ENCODE assay signal across 11 cellular contexts in the genomic region with DNA sequence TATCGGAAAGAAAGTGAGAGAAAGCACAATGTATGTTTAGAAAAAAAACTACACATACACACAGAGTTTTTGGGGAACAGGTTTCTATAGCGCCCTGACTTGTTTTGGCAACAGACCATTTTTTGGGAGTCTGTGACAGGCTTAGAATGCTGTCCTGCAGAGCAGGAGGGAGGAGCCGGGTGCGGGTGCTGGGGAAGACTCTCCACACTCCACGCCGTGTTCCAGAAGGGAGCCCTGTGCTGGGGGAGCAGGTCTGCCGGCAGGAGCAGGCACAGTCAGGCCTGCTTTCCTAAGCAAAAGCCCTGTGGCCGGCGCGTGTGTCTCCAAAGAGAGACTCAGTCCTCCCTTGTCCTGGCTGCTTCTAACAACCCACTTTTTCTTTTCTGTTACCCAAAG. TPM values are rescaled to one million over a fixed set of nuclear protein-coding genes. Genes with fewer than 3 reads are reported as not detected.
DNase-seq lines count a peak whose midpoint lies in the region; ATAC-seq and TF ChIP-seq lines count a peak whose summit lies in the region.
"Had no signal": no experiment of that assay in that cellular context is flagged by ENCODE, and none has a peak within 500 bp of the region (broad histone marks: within the 10 kb centered on the region; RNA-seq: fewer than 3 reads in every experiment).

No MANE protein-coding gene starts in this region.

- peak overlapping the region; percentile 87 for H3K27ac ChIP-seq in ACC112 (ENCODE audit: low read depth, low read length)
- peak overlapping the region in 3 of 4 donors; percentile 37 to 68 (median 48) for H3K27ac ChIP-seq in body of pancreas

- peak overlapping the region; percentile 43 for H3K27ac Mint-ChIP-seq in progenitor cell of endocrine pancreas
- H3K27ac Mint-ChIP-seq: IgD-negative memory B cell, T-cell had no signal

- H3K4me1 ChIP-seq in ACC112 (ENCODE audit: control insufficient read depth, insufficient read depth, low read length, unreplicated experiment) (peaks cover 48% of the 10 kb centered on the region), body of pancreas (peaks cover 57% of the 10 kb centered on the region)

- H3K4me1 Mint-ChIP-seq in progenitor cell of endocrine pancreas (ENCODE audit: low read depth) = peaks cover 27% of the 10 kb centered on the region

- H3K4me3 ChIP-seq in ACC112 (ENCODE audit: low read depth, low read length) = peak overlapping the region; percentile 70; the same call in 1 of the 2 replicates
- no peak overlapping the region for H3K4me3 ChIP-seq in body of pancreas
- H3K4me3 ChIP-seq in MG63 = no peak overlapping the region

- no peaks in the 10 kb centered on the region for H3K79me2 ChIP-seq in ACC112 (ENCODE audit: control insufficient read depth, insufficient read depth, low read length, unreplicated experiment)

- no peak overlapping the region for H3K4me3 Mint-ChIP-seq in progenitor cell of endocrine pancreas (ENCODE audit: low read depth)
- H3K4me3 Mint-ChIP-seq: IgD-negative memory B cell, T-cell had no signal

- no peaks in the 10 kb centered on the region for H3K36me3 Mint-ChIP-seq in progenitor cell of endocrine pancreas (ENCODE audit: insufficient read depth)
- H3K36me3 Mint-ChIP-seq: IgD-negative memory B cell, T-cell had no signal

- H2AFZ ChIP-seq in ACC112 (ENCODE audit: low read length, unreplicated experiment) = peak overlapping the region; percentile 91

- H3K9me3 Mint-ChIP-seq in progenitor cell of endocrine pancreas (ENCODE audit: low read depth) = no peaks in the 10 kb centered on the region
- H3K9me3 Mint-ChIP-seq: IgD-negative memory B cell, T-cell had no signal

- no peaks in the 10 kb centered on the region for H3K36me3 ChIP-seq in ACC112 (ENCODE audit: insufficient read depth, low read length)
- peaks cover 0 to 2% of the 10 kb centered on the region in 2 donors for H3K36me3 ChIP-seq in body of pancreas (replicated peaks in 1 of 2; ENCODE audit: insufficient read depth in 1 of 2, low read depth in 2 of 2)
- H3K36me3 ChIP-seq in MG63 = peaks cover 66% of the 10 kb centered on the region

- DNase-seq in body of pancreas (peak in 1 of 4 donors; percentile 24), left ventricle myocardium superior (peak; percentile 80), progenitor cell of endocrine pancreas (ENCODE audit: low spot score, unreplicated experiment) (no peak), epidermal melanocyte (ENCODE audit: insufficient read length, low spot score) (no peak), MG63 (no peak)
- DNase-seq: NCI-H226, T-cell had no signal

- TF ChIP-seq CTCF in body of pancreas (IDR thresholded peaks at IDR 0.05) (no peak), progenitor cell of endocrine pancreas (IDR thresholded peaks at IDR 0.05; ENCODE audit: unreplicated experiment) (no peak)

- intact Hi-C loops in body of pancreas (cut with DNase I) = no loop called here
- intact Hi-C loops in left ventricle myocardium superior (cut with micrococcal nuclease) = no loop called here

- H3K9me3 ChIP-seq in body of pancreas (no peaks in the 10 kb centered on the region), MG63 (no peaks in the 10 kb centered on the region)

- 80% methylated on average over 10 of the region's 10 CpGs for WGBS in body of pancreas, 2 donors

- peaks cover 15% of the 10 kb centered on the region for H3K27me3 Mint-ChIP-seq in progenitor cell of endocrine pancreas
- H3K27me3 Mint-ChIP-seq: T-cell had no signal

- H3K27me3 ChIP-seq in ACC112 (ENCODE audit: insufficient read depth, low read length) = no peaks in the 10 kb centered on the region
- H3K27me3 ChIP-seq in body of pancreas = no peaks in the 10 kb centered on the region
- H3K27me3 ChIP-seq in MG63 = no peaks in the 10 kb centered on the region

- no peak for TF ChIP-seq POLR2A in body of pancreas (IDR thresholded peaks at IDR 0.05)

- ATAC-seq in body of pancreas (no peak), left ventricle myocardium superior (peak; percentile 72), GM21390 (IDR thresholded peaks at IDR 0.05; ENCODE audit: unreplicated experiment) (no peak), HG03460 (IDR thresholded peaks at IDR 0.05; ENCODE audit: unreplicated experiment) (no peak)
- ATAC-seq: T-cell had no signal

RNA-seq across cellular contexts. Expression of a gene that starts 26.5 kb away (rescaled TPM):
- total RNA-seq in body of pancreas (10 to 100 TPM; 66.6 to 91.3 TPM), left ventricle myocardium superior (39.2 TPM), progenitor cell of endocrine pancreas (6.0 and 10.8 TPM in 2 replicates)
- total RNA-seq in MG63 (2014; rRNA removed; shearing (Covaris generic); ENCODE audit: low replicate concordance) = 95.5 and 98.2 TPM in 2 replicates
